ENCODE assay signal across 16 cellular contexts in genomic region chr18:40875101-40875500, GRCh38.
"Had no signal": no experiment of that assay in that cellular context is flagged by ENCODE, and none has a peak within 500 bp of the region (broad histone marks: within the 10 kb centered on the region; RNA-seq: fewer than 3 reads in every experiment).

No MANE protein-coding gene starts in this region.

- FAIRE-seq: endometrium, kidney had no signal

- H3K4me3 ChIP-seq: body of pancreas, colonic mucosa, gastrocnemius medialis, left ventricle myocardium inferior, right atrium auricular region, tibial nerve, uterus had no signal

- H3K4me1 ChIP-seq: body of pancreas, colonic mucosa, gastrocnemius medialis, left ventricle myocardium inferior, right atrium auricular region, tibial nerve, uterus had no signal

- H3K27me3 ChIP-seq: body of pancreas, colonic mucosa, gastrocnemius medialis, right atrium auricular region, tibial nerve, uterus had no signal

- H3K9me3 ChIP-seq: body of pancreas, colonic mucosa, gastrocnemius medialis, left ventricle myocardium inferior, right atrium auricular region, tibial nerve, uterus had no signal

- DNase-seq: activated B cell treated with CpG ODN at 0.5 μM for 24 hours; activated CD4-positive, alpha-beta T cell treated with anti-CD3 and anti-CD28 coated beads for 48 hours; activated CD8-positive, alpha-beta T cell treated with anti-CD3 and anti-CD28 coated beads, Interleukin-2, amount 10 ng/mL, durations not matched to agents 7 days and 5 days; activated naive CD4-positive, alpha-beta T cell treated with anti-CD3 and anti-CD28 coated beads for 36 hours; activated T-cell treated with anti-CD3 and anti-CD28 coated beads, Interleukin-2, amount 50 U/mL, for 24 hours; body of pancreas; colonic mucosa; gastrocnemius medialis; head of caudate nucleus; kidney; left ventricle myocardium inferior; naive B cell; uterus had no signal

- H3K27ac ChIP-seq: body of pancreas, colonic mucosa, gastrocnemius medialis, left ventricle myocardium inferior, right atrium auricular region, tibial nerve, uterus had no signal

- H3K36me3 ChIP-seq: colonic mucosa, gastrocnemius medialis, left ventricle myocardium inferior, right atrium auricular region, tibial nerve, uterus had no signal
